ENCODE assay signal across 25 cellular contexts in genomic region chr1:181108297-181108696, GRCh38. TPM values are rescaled to one million over a fixed set of nuclear protein-coding genes. Genes with fewer than 3 reads are reported as not detected.
DNase-seq lines count a peak whose midpoint lies in the region; ATAC-seq, FAIRE-seq and TF ChIP-seq lines count a peak whose summit lies in the region.
"Had no signal": no experiment of that assay in that cellular context is flagged by ENCODE, and none has a peak within 500 bp of the region (broad histone marks: within the 10 kb centered on the region; RNA-seq: fewer than 3 reads in every experiment).

No MANE protein-coding gene starts in this region.

- no peak for ATAC-seq in activated naive CD8-positive, alpha-beta T cell treated with anti-CD3 and anti-CD28 coated beads, Interleukin-2, amount 10 ng/mL, durations not matched to agents 7 days and 5 days (ENCODE audit: low read depth)
- ATAC-seq in HepG2 (peak; percentile 7; the same call in 2 of the 3 replicates), GM21576 (IDR thresholded peaks at IDR 0.05; ENCODE audit: unreplicated experiment) (no peak)
- ATAC-seq in stimulated activated memory B cell treated with anti-CD40 and anti-IgM and Interleukin-4, amounts not matched to agents 10 μg/mL and 1 μg/mL and 100 μg/mL, for 72 hours, result no peak
- ATAC-seq: CD8-positive, alpha-beta T cell had no signal

- no peaks in the 10 kb centered on the region for H3K36me3 ChIP-seq in HepG2 (replicated peaks in 1 of 2; ENCODE audit: control insufficient read depth in 1 of 2, insufficient read depth in 2 of 2, low read length in 2 of 2)
- H3K36me3 ChIP-seq: HAP-1 had no signal

- peaks cover 34% of the 10 kb centered on the region for H3K27me3 Mint-ChIP-seq in activated naive CD8-positive, alpha-beta T cell treated with anti-CD3 and anti-CD28 coated beads, Interleukin-2, amount 10 ng/mL, durations not matched to agents 7 days and 5 days
- H3K27me3 Mint-ChIP-seq in activated naive CD8-positive, alpha-beta T cell treated with anti-CD3 and anti-CD28 coated beads for 36 hours, result peaks cover 13% of the 10 kb centered on the region
- H3K27me3 Mint-ChIP-seq in stimulated activated memory B cell treated with anti-CD40 and anti-IgM and Interleukin-4, amounts not matched to agents 10 μg/mL and 1 μg/mL and 100 μg/mL, for 72 hours, result no peaks in the 10 kb centered on the region

- H3K27ac Mint-ChIP-seq in activated naive CD8-positive, alpha-beta T cell treated with anti-CD3 and anti-CD28 coated beads, Interleukin-2, amount 10 ng/mL, durations not matched to agents 7 days and 5 days, result peak overlapping the region; percentile 9
- no peak overlapping the region for H3K27ac Mint-ChIP-seq in activated naive CD8-positive, alpha-beta T cell treated with anti-CD3 and anti-CD28 coated beads for 36 hours
- H3K27ac Mint-ChIP-seq in stimulated activated memory B cell treated with anti-CD40 and anti-IgM and Interleukin-4, amounts not matched to agents 10 μg/mL and 1 μg/mL and 100 μg/mL, for 72 hours, result peak overlapping the region; percentile 15
- H3K27ac Mint-ChIP-seq: CD8-positive, alpha-beta T cell had no signal

- no peaks in the 10 kb centered on the region for H3K9me3 Mint-ChIP-seq in activated naive CD8-positive, alpha-beta T cell treated with anti-CD3 and anti-CD28 coated beads, Interleukin-2, amount 10 ng/mL, durations not matched to agents 7 days and 5 days
- H3K9me3 Mint-ChIP-seq in activated naive CD8-positive, alpha-beta T cell treated with anti-CD3 and anti-CD28 coated beads for 36 hours, result no peaks in the 10 kb centered on the region
- H3K9me3 Mint-ChIP-seq in stimulated activated memory B cell treated with anti-CD40 and anti-IgM and Interleukin-4, amounts not matched to agents 10 μg/mL and 1 μg/mL and 100 μg/mL, for 72 hours, result no peaks in the 10 kb centered on the region
- H3K9me3 Mint-ChIP-seq: CD8-positive, alpha-beta T cell; IgD-negative memory B cell had no signal

- no peaks in the 10 kb centered on the region for H3K36me3 Mint-ChIP-seq in activated naive CD8-positive, alpha-beta T cell treated with anti-CD3 and anti-CD28 coated beads, Interleukin-2, amount 10 ng/mL, durations not matched to agents 7 days and 5 days
- H3K36me3 Mint-ChIP-seq in activated naive CD8-positive, alpha-beta T cell treated with anti-CD3 and anti-CD28 coated beads for 36 hours, result no peaks in the 10 kb centered on the region
- no peaks in the 10 kb centered on the region for H3K36me3 Mint-ChIP-seq in stimulated activated memory B cell treated with anti-CD40 and anti-IgM and Interleukin-4, amounts not matched to agents 10 μg/mL and 1 μg/mL and 100 μg/mL, for 72 hours
- H3K36me3 Mint-ChIP-seq: IgD-negative memory B cell had no signal

- peak overlapping the region; percentile 62 for H3K4me2 ChIP-seq in HepG2 (ENCODE audit: low read depth, low read length)
- H3K4me2 ChIP-seq: PC-9, SK-N-SH had no signal

- peak in 1 of 2 experiments; percentile 36; a peak in 1 of 4 replicates for TF ChIP-seq EP300 in HepG2 (IDR thresholded peaks at IDR 0.05; ENCODE audit: low read depth in 2 of 2, low read length in 2 of 2)
- TF ChIP-seq EP300 in HepG2 (CRISPR knock-in tag; IDR thresholded peaks at IDR 0.05; ENCODE audit: borderline replicate concordance), result no peak

- WGBS in HepG2 (ENCODE audit: low lambda C conversion rate), result 0% methylated on average over 2 of the region's 3 CpGs

- POLR2A ChIA-PET in activated naive CD8-positive, alpha-beta T cell treated with anti-CD3 and anti-CD28 coated beads, Interleukin-2, amount 10 ng/mL, durations not matched to agents 7 days and 5 days (lab: Charles Lee), result interaction anchor here (4.5 to 12.2 kb wide), 2 partner anchors 19 to 20 kb away, joined by 17 to 244 read pairs; partner anchors contain the start of gene IER5
- POLR2A ChIA-PET in RWPE1 (lab: Yijun Ruan, JAX; ENCODE audit: low non-redundant PET), result no interaction called here
- POLR2A ChIA-PET in HepG2 (lab: Yijun Ruan, JAX), result interaction anchor here (2.2 kb wide), 1 partner anchor 17 kb away, joined by 28 read pairs; no protein-coding TSS in a partner anchor

- no peaks in the 10 kb centered on the region for H3K79me2 ChIP-seq in HepG2 (ENCODE audit: insufficient read depth, low read length)

- H3K4me1 ChIP-seq in HepG2 (ENCODE audit: insufficient read depth, low read length), result peaks cover 93% of the 10 kb centered on the region

- intact Hi-C loops in HepG2 (cut with micrococcal nuclease; ENCODE audit: unreplicated experiment), result no loop called here

- in situ Hi-C loops in HepG2 (cut with HindIII; ENCODE audit: extremely low pct_ligation_motif_present, low pct_unique_long_range_greater_than_20kb), result no loop called here

- TF ChIP-seq POLR2A in HepG2 (IDR thresholded peaks at IDR 0.05; ENCODE audit: insufficient read depth in 1 of 2, low read depth in 2 of 2, low read length in 2 of 2) (no peak), H54 (IDR thresholded peaks at IDR 0.05; ENCODE audit: low read depth, low read length) (no peak)

- CTCF ChIA-PET in RWPE1 (lab: Yijun Ruan, JAX) (no interaction called here), HepG2 (lab: Yijun Ruan, JAX; ENCODE audit: low intra/inter-chr PET ratio, low total read pairs) (no interaction called here)

- BruUV-seq in HepG2 (replicated peaks; lab: Mats Ljungman, UMichigan), result no TSS peak

- no peak overlapping the region for H3K4me3 Mint-ChIP-seq in activated naive CD8-positive, alpha-beta T cell treated with anti-CD3 and anti-CD28 coated beads, Interleukin-2, amount 10 ng/mL, durations not matched to agents 7 days and 5 days
- no peak overlapping the region for H3K4me3 Mint-ChIP-seq in activated naive CD8-positive, alpha-beta T cell treated with anti-CD3 and anti-CD28 coated beads for 36 hours
- no peak overlapping the region for H3K4me3 Mint-ChIP-seq in stimulated activated memory B cell treated with anti-CD40 and anti-IgM and Interleukin-4, amounts not matched to agents 10 μg/mL and 1 μg/mL and 100 μg/mL, for 72 hours
- H3K4me3 Mint-ChIP-seq: CD8-positive, alpha-beta T cell had no signal

- DNase-seq in activated naive CD8-positive, alpha-beta T cell treated with anti-CD3 and anti-CD28 coated beads, Interleukin-2, amount 10 ng/mL, durations not matched to agents 7 days and 5 days, result no peak
- DNase-seq in activated naive CD8-positive, alpha-beta T cell treated with anti-CD3 and anti-CD28 coated beads for 36 hours, result no peak
- DNase-seq in RWPE1 (ENCODE audit: low spot score) (no peak), HepG2 (ENCODE audit: low spot score) (peak; percentile 76), H54 (ENCODE audit: insufficient read length, low spot score) (no peak), SHP77 treated with DMSO at 0.1 percent for 48 hours (lab: John Stamatoyannopoulos, UW) (no peak)
- DNase-seq: CD8-positive, alpha-beta T cell; DMS79; Kasumi-1; MM.1S; NCI-H1092; NCI-H1436 treated with DMSO at 0.1 percent for 48 hours; NCI-H2029; NCI-H526; PC-9; Right ventricle myocardium superior; SK-N-SH had no signal

- H2AFZ ChIP-seq in HepG2 (ENCODE audit: low read length), result no peak overlapping the region
- H2AFZ ChIP-seq: PC-9 had no signal

- H3K27me3 ChIP-seq in HepG2 (ENCODE audit: control insufficient read depth in 1 of 2, insufficient read depth in 2 of 2, low read length in 2 of 2), result peaks cover 0 to 11% of the 10 kb centered on the region in 2 experiments; a peak in 2 of 5 replicates

- no peak overlapping the region; the same call in 1 of the 2 replicates for H3K9ac ChIP-seq in HepG2 (ENCODE audit: insufficient read depth, low read depth, low read length)
- H3K9ac ChIP-seq: SK-N-SH had no signal

- H3K27ac ChIP-seq in RWPE1 (peak overlapping the region; percentile 55), HepG2 (ENCODE audit: extremely low read length, insufficient read depth, low read length) (no peak overlapping the region)
- H3K27ac ChIP-seq: HL-60, PC-9 had no signal

- H3K4me3 ChIP-seq in HepG2 (replicated peaks in 1 of 3; ENCODE audit: insufficient read depth in 1 of 3, low read depth in 2 of 3, low read length in 3 of 3), result peak overlapping the region in 1 of 3 experiments; percentile 42; a peak in 1 of 6 replicates
- H3K4me3 ChIP-seq: HAP-1, PC-9 had no signal

- peaks cover 38% of the 10 kb centered on the region for H3K4me1 Mint-ChIP-seq in activated naive CD8-positive, alpha-beta T cell treated with anti-CD3 and anti-CD28 coated beads, Interleukin-2, amount 10 ng/mL, durations not matched to agents 7 days and 5 days
- peaks cover 25% of the 10 kb centered on the region for H3K4me1 Mint-ChIP-seq in activated naive CD8-positive, alpha-beta T cell treated with anti-CD3 and anti-CD28 coated beads for 36 hours
- H3K4me1 Mint-ChIP-seq in stimulated activated memory B cell treated with anti-CD40 and anti-IgM and Interleukin-4, amounts not matched to agents 10 μg/mL and 1 μg/mL and 100 μg/mL, for 72 hours, result peaks cover 45% of the 10 kb centered on the region

- FAIRE-seq in HepG2 (lab: Jason Lieb, UNC) (peak; percentile 62), H54 (lab: Jason Lieb, UNC) (no peak)
- FAIRE-seq: A204.1, D721Med, GM12892 had no signal

- TF ChIP-seq CTCF in RWPE1 (conservative IDR thresholded peaks at IDR 0.05; ENCODE audit: low read depth), result no peak
- TF ChIP-seq CTCF in HepG2 (CRISPR knock-in tag; IDR thresholded peaks at IDR 0.05), result no peak

- H4K20me1 ChIP-seq in HepG2 (ENCODE audit: insufficient read depth, low read length), result no peaks in the 10 kb centered on the region

- no peaks in the 10 kb centered on the region for H3K9me3 ChIP-seq in HepG2 (ENCODE audit: low read length)
- H3K9me3 ChIP-seq: SK-N-SH had no signal

- no peak for TF ChIP-seq RAD21 in HepG2 (CRISPR knock-in tag; IDR thresholded peaks at IDR 0.05)

RNA-seq across cellular contexts. Expression of gene IER5, which starts 19.8 kb away (rescaled TPM):
- 10 to 100 TPM; 36.6 to 36.8 TPM for total RNA-seq in activated naive CD8-positive, alpha-beta T cell treated with anti-CD3 and anti-CD28 coated beads, Interleukin-2, amount 10 ng/mL, durations not matched to agents 7 days and 5 days
- 10 to 100 TPM; 29.7 to 30.3 TPM for total RNA-seq in activated naive CD8-positive, alpha-beta T cell treated with anti-CD3 and anti-CD28 coated beads for 36 hours
- total RNA-seq in HepG2 (2016; rRNA removed; fragmentation: Illumina TruSeq; extraction: Trizol), result 3.0 and 3.5 TPM in 2 replicates
- 0.71 and 0.81 TPM in 2 replicates for total RNA-seq in HepG2 (2016; cell fraction: cytosol; rRNA removed; fragmentation: Illumina TruSeq; extraction: Trizol; ENCODE audit: low read depth)
- total RNA-seq in HepG2 (2016; cell fraction: insoluble cytoplasmic fraction; rRNA removed; fragmentation: Illumina TruSeq; extraction: Trizol), result 2.3 and 3.4 TPM in 2 replicates
- 2.1 and 2.2 TPM in 2 replicates for total RNA-seq in HepG2 (2016; cell fraction: membrane; rRNA removed; fragmentation: Illumina TruSeq; extraction: Trizol)
- total RNA-seq in HepG2 (2016; cell fraction: nucleus; rRNA removed; fragmentation: Illumina TruSeq; extraction: Trizol), result 3.7 and 4.2 TPM in 2 replicates
- polyA plus RNA-seq in HepG2 (2011; rRNA removed), result 2.5 and 3.1 TPM in 2 replicates
- polyA plus RNA-seq in HepG2 (2011; cell fraction: cytosol; rRNA removed), result 2.4 and 2.6 TPM in 2 replicates
- polyA plus RNA-seq in HepG2 (2011; cell fraction: nucleus; rRNA removed), result 4.5 and 4.9 TPM in 2 replicates
- 1.8 and 2.7 TPM in 2 replicates for polyA plus RNA-seq in HepG2 (2012)
- polyA plus RNA-seq in HepG2 (2016; cell fraction: cytosol; fragmentation: Illumina TruSeq; extraction: Trizol; ENCODE audit: low read depth), result 0.26 TPM in 2 replicates
- polyA plus RNA-seq in HepG2 (2016; cell fraction: insoluble cytoplasmic fraction; fragmentation: Illumina TruSeq; extraction: Trizol; ENCODE audit: low read depth), result 1.9 TPM in 2 replicates
- 0.66 and 0.70 TPM in 2 replicates for polyA plus RNA-seq in HepG2 (2016; cell fraction: membrane; fragmentation: Illumina TruSeq; extraction: Trizol; ENCODE audit: low read depth)
- polyA plus RNA-seq in HepG2 (2016; cell fraction: nucleus; fragmentation: Illumina TruSeq; extraction: Trizol; ENCODE audit: insufficient read depth, low read depth), result 3.4 and 3.9 TPM in 2 replicates
- 4.2 and 7.4 TPM in 2 replicates for polyA minus RNA-seq in HepG2 (2011; rRNA and poly(A)+ RNA removed; ENCODE audit: low replicate concordance)
- polyA minus RNA-seq in HepG2 (2011; cell fraction: cytosol; rRNA and poly(A)+ RNA removed), result 2.6 TPM in 2 replicates
- 5.2 and 7.2 TPM in 2 replicates for polyA minus RNA-seq in HepG2 (2011; cell fraction: nucleus; rRNA and poly(A)+ RNA removed)
